Comparison of ENCODE assay signal across 26 cellular contexts in genomic region chr21:45595574-45596295, GRCh38. TPM values are rescaled to one million over a fixed set of nuclear protein-coding genes. Genes with fewer than 3 reads are reported as not detected.
DNase-seq lines count a peak whose midpoint lies in the region; ATAC-seq, FAIRE-seq and TF ChIP-seq lines count a peak whose summit lies in the region.
"Had no signal": no experiment of that assay in that cellular context is flagged by ENCODE, and none has a peak within 500 bp of the region (broad histone marks: within the 10 kb centered on the region; RNA-seq: fewer than 3 reads in every experiment).

No MANE protein-coding gene starts in this region.

- H3K27me3 ChIP-seq in BLaER1 (no peaks in the 10 kb centered on the region), esophagus squamous epithelium (peaks cover 0 to 54% (median 4%) of the 10 kb centered on the region in 4 donors)
- H3K27me3 ChIP-seq in CD4-positive, alpha-beta T cell (ENCODE audit: control insufficient read depth, insufficient read depth, low read length): no peaks in the 10 kb centered on the region
- no peaks in the 10 kb centered on the region for H3K27me3 ChIP-seq in naive thymus-derived CD4-positive, alpha-beta T cell (ENCODE audit: control insufficient read depth in 2 of 2, insufficient read depth in 2 of 2, low read length in 2 of 2)
- H3K27me3 ChIP-seq: right lobe of liver, testis, vagina had no signal

- H3K27ac ChIP-seq in BLaER1 (peak overlapping the region; percentile 18; the same call in 1 of the 2 replicates), esophagus squamous epithelium (no peak overlapping the region)
- no peak overlapping the region for H3K27ac ChIP-seq in CD4-positive, alpha-beta T cell (ENCODE audit: low read depth, low read length)
- H3K27ac ChIP-seq in naive thymus-derived CD4-positive, alpha-beta T cell (ENCODE audit: low read depth, low read length): no peak overlapping the region
- H3K27ac ChIP-seq: GM23248, heart right ventricle, right lobe of liver, testis, vagina had no signal

- peak overlapping the region; percentile 94 for H3K4me2 ChIP-seq in BLaER1

- intact Hi-C loops in CD4-positive, alpha-beta T cell (cut with DNase I, micrococcal nuclease): loop anchor here (1.0 to 10.0 kb wide), 10 partner anchors 40 to 1141 kb away; partner anchors contain the start of genes COL6A1 (in 1 of the 2), LRRC3 (in 1 of the 2) and PCBP3 (in 1 of the 2)
- intact Hi-C loops in naive thymus-derived CD4-positive, alpha-beta T cell (cut with micrococcal nuclease): loop anchor here (1.0 to 2.0 kb wide), 8 partner anchors 20 to 328 kb away; partner anchors contain the start of gene SLC19A1 (in 1 of the 2)
- intact Hi-C loops in left colon (cut with DNase I, micrococcal nuclease) (loop anchor here in 1 of 2 donors (5.0 kb wide), 1 partner anchor 118 kb away; no protein-coding TSS in a partner anchor), esophagus squamous epithelium (cut with DNase I) (loop anchor here (5.0 kb wide), 1 partner anchor 38 kb away; no protein-coding TSS in a partner anchor)

- H3K9ac ChIP-seq in BLaER1: peak overlapping the region; percentile 49
- H3K9ac ChIP-seq: GM23248 had no signal

- H3K36me3 ChIP-seq in BLaER1: no peaks in the 10 kb centered on the region
- H3K36me3 ChIP-seq in naive thymus-derived CD4-positive, alpha-beta T cell (ENCODE audit: control insufficient read depth in 2 of 3, insufficient read depth in 3 of 3, low read length in 3 of 3): no peaks in the 10 kb centered on the region
- H3K36me3 ChIP-seq in esophagus squamous epithelium: no peaks in the 10 kb centered on the region
- H3K36me3 ChIP-seq: heart right ventricle, right lobe of liver, vagina had no signal

- TF ChIP-seq CTCF in CD4-positive, alpha-beta T cell (IDR thresholded peaks at IDR 0.05): no peak
- TF ChIP-seq CTCF in D721Med (IDR thresholded peaks at IDR 0.05; ENCODE audit: insufficient read depth, missing control alignments) (no peak), esophagus squamous epithelium (IDR thresholded peaks at IDR 0.05) (no peak)

- peak overlapping the region; percentile 51 for H3K27ac Mint-ChIP-seq in CD4-positive, alpha-beta T cell
- H3K27ac Mint-ChIP-seq in activated naive CD8-positive, alpha-beta T cell treated with anti-CD3 and anti-CD28 coated beads, Interleukin-2, amount 50 U/mL, for 24 hours: peak overlapping the region; percentile 9
- H3K27ac Mint-ChIP-seq in naive thymus-derived CD4-positive, alpha-beta T cell: peak overlapping the region in 6 of 9 donors; percentile 31 to 88 (median 72)
- H3K27ac Mint-ChIP-seq: stimulated activated naive B cell treated with anti-CD40 and anti-IgM and Interleukin-4, amounts not matched to agents 10 μg/mL and 1 μg/mL and 100 μg/mL, for 72 hours had no signal

- no peaks in the 10 kb centered on the region for H3K9me3 Mint-ChIP-seq in CD4-positive, alpha-beta T cell
- H3K9me3 Mint-ChIP-seq in activated naive CD8-positive, alpha-beta T cell treated with anti-CD3 and anti-CD28 coated beads, Interleukin-2, amount 50 U/mL, for 24 hours: peaks cover 4% of the 10 kb centered on the region
- peaks cover 0 to 3% (median 0%) of the 10 kb centered on the region in 11 donors for H3K9me3 Mint-ChIP-seq in naive thymus-derived CD4-positive, alpha-beta T cell
- H3K9me3 Mint-ChIP-seq: neural crest cell had no signal

- no peak for ATAC-seq in CD4-positive, alpha-beta T cell (ENCODE audit: poor library complexity)
- no peak for ATAC-seq in activated naive CD8-positive, alpha-beta T cell treated with anti-CD3 and anti-CD28 coated beads, Interleukin-2, amount 50 U/mL, for 24 hours
- no peak for ATAC-seq in naive thymus-derived CD4-positive, alpha-beta T cell
- ATAC-seq in left colon: no peak

- no peak overlapping the region for H3K4me3 Mint-ChIP-seq in CD4-positive, alpha-beta T cell
- H3K4me3 Mint-ChIP-seq in activated naive CD8-positive, alpha-beta T cell treated with anti-CD3 and anti-CD28 coated beads, Interleukin-2, amount 50 U/mL, for 24 hours: no peak overlapping the region
- H3K4me3 Mint-ChIP-seq in naive thymus-derived CD4-positive, alpha-beta T cell: no peak overlapping the region
- H3K4me3 Mint-ChIP-seq: neural crest cell; stimulated activated naive B cell treated with anti-CD40 and anti-IgM and Interleukin-4, amounts not matched to agents 10 μg/mL and 1 μg/mL and 100 μg/mL, for 72 hours had no signal

- WGBS in esophagus squamous epithelium, 2 donors: 83 to 89% methylated on average over 10 to 11 of the region's 16 CpGs

- POLR2A ChIA-PET in CD4-positive, alpha-beta T cell (lab: Charles Lee): no interaction called here
- POLR2A ChIA-PET in naive thymus-derived CD4-positive, alpha-beta T cell (lab: Charles Lee): interaction anchor here (1.2 kb wide), 1 partner anchor 115 kb away, joined by 3 read pairs; no protein-coding TSS in a partner anchor

- peaks cover 4% of the 10 kb centered on the region; the same call in 1 of the 2 replicates for H4K20me1 ChIP-seq in BLaER1

- no peaks in the 10 kb centered on the region for H3K27me3 Mint-ChIP-seq in CD4-positive, alpha-beta T cell
- H3K27me3 Mint-ChIP-seq in activated naive CD8-positive, alpha-beta T cell treated with anti-CD3 and anti-CD28 coated beads, Interleukin-2, amount 50 U/mL, for 24 hours: peaks cover 2% of the 10 kb centered on the region
- H3K27me3 Mint-ChIP-seq in naive thymus-derived CD4-positive, alpha-beta T cell: no peaks in the 10 kb centered on the region

- H3K4me1 ChIP-seq in BLaER1 (peaks cover 77% of the 10 kb centered on the region), esophagus squamous epithelium (peaks cover 0 to 11% (median 0%) of the 10 kb centered on the region in 3 donors)
- H3K4me1 ChIP-seq in naive thymus-derived CD4-positive, alpha-beta T cell (ENCODE audit: control insufficient read depth in 2 of 2, insufficient read depth in 2 of 2, low read length in 2 of 2): peaks cover 19 to 29% of the 10 kb centered on the region in 2 donors
- H3K4me1 ChIP-seq: right lobe of liver, testis had no signal

- peaks cover 19% of the 10 kb centered on the region for H3K4me1 Mint-ChIP-seq in CD4-positive, alpha-beta T cell (ENCODE audit: low read depth)
- peaks cover 15% of the 10 kb centered on the region for H3K4me1 Mint-ChIP-seq in activated naive CD8-positive, alpha-beta T cell treated with anti-CD3 and anti-CD28 coated beads, Interleukin-2, amount 50 U/mL, for 24 hours
- peaks cover 9 to 29% (median 13%) of the 10 kb centered on the region in 7 donors for H3K4me1 Mint-ChIP-seq in naive thymus-derived CD4-positive, alpha-beta T cell
- H3K4me1 Mint-ChIP-seq: neural crest cell had no signal

- DNase-seq in CD4-positive, alpha-beta T cell: no peak
- DNase-seq in activated naive CD8-positive, alpha-beta T cell treated with anti-CD3 and anti-CD28 coated beads, Interleukin-2, amount 50 U/mL, for 24 hours: no peak
- DNase-seq in naive thymus-derived CD4-positive, alpha-beta T cell: no peak
- no peak for DNase-seq in left colon
- no peak for DNase-seq in D721Med (ENCODE audit: insufficient read length, low spot score)
- DNase-seq in esophagus squamous epithelium (lab: John Stamatoyannopoulos, UW): no peak
- no peak for DNase-seq in Ammon's horn (ENCODE audit: low spot score)
- DNase-seq: activated gamma-delta T cell treated with Interleukin-2 at 50 U/mL for 16 hours; DMS 273 treated with DMSO at 0.1 percent for 48 hours; EL; foreskin fibroblast; GM23248; heart right ventricle; IMR-90; mammary epithelial cell; NCI-H1694; stimulated activated naive B cell treated with anti-CD40 and anti-IgM and Interleukin-4, amounts not matched to agents 10 μg/mL and 1 μg/mL and 100 μg/mL, for 72 hours; testis had no signal

- no peaks in the 10 kb centered on the region for H3K36me3 Mint-ChIP-seq in CD4-positive, alpha-beta T cell (ENCODE audit: low read depth)
- no peaks in the 10 kb centered on the region for H3K36me3 Mint-ChIP-seq in activated naive CD8-positive, alpha-beta T cell treated with anti-CD3 and anti-CD28 coated beads, Interleukin-2, amount 50 U/mL, for 24 hours (ENCODE audit: low read depth)
- H3K36me3 Mint-ChIP-seq in naive thymus-derived CD4-positive, alpha-beta T cell: peaks cover 0 to 5% (median 0%) of the 10 kb centered on the region in 5 donors
- H3K36me3 Mint-ChIP-seq: stimulated activated naive B cell treated with anti-CD40 and anti-IgM and Interleukin-4, amounts not matched to agents 10 μg/mL and 1 μg/mL and 100 μg/mL, for 72 hours had no signal

- no peak for FAIRE-seq in D721Med (lab: Jason Lieb, UNC)
- FAIRE-seq: bronchial epithelial cell, colon, GM12892 had no signal

- H3K9me3 ChIP-seq in BLaER1: peaks cover 6% of the 10 kb centered on the region; the same call in 1 of the 2 replicates
- H3K9me3 ChIP-seq in CD4-positive, alpha-beta T cell (ENCODE audit: control insufficient read depth, low read length): no peaks in the 10 kb centered on the region
- no peaks in the 10 kb centered on the region for H3K9me3 ChIP-seq in naive thymus-derived CD4-positive, alpha-beta T cell (ENCODE audit: control insufficient read depth in 2 of 3, low read length in 3 of 3)
- no peaks in the 10 kb centered on the region for H3K9me3 ChIP-seq in esophagus squamous epithelium
- H3K9me3 ChIP-seq: right lobe of liver, testis, vagina had no signal

- H3K4me3 ChIP-seq in BLaER1 (peak overlapping the region; percentile 47), esophagus squamous epithelium (no peak overlapping the region)
- no peak overlapping the region for H3K4me3 ChIP-seq in naive thymus-derived CD4-positive, alpha-beta T cell (ENCODE audit: low read length)
- H3K4me3 ChIP-seq: GM23248, heart right ventricle, right lobe of liver, testis, vagina had no signal

- no peak for TF ChIP-seq POLR2A in esophagus squamous epithelium (IDR thresholded peaks at IDR 0.05)

- CTCF ChIA-PET in CD4-positive, alpha-beta T cell (lab: Charles Lee): interaction anchor here (1.0 to 2.4 kb wide), 7 partner anchors 7 to 303 kb away, joined by 3 to 10 read pairs (median 4); no protein-coding TSS in a partner anchor
- CTCF ChIA-PET in naive thymus-derived CD4-positive, alpha-beta T cell (lab: Charles Lee): interaction anchor here (1.1 to 1.8 kb wide), 4 partner anchors 11 to 134 kb away, joined by 3 to 6 read pairs (median 4); no protein-coding TSS in a partner anchor

RNA-seq across cellular contexts. Expression of gene PCBP3, which starts 47.8 kb away (rescaled TPM):
- 1 to 10 TPM; 3.4 to 3.8 TPM for total RNA-seq in CD4-positive, alpha-beta T cell
- 1 to 10 TPM; 1.2 to 5.2 (median 4.0) TPM for total RNA-seq in naive thymus-derived CD4-positive, alpha-beta T cell
- polyA plus RNA-seq in naive thymus-derived CD4-positive, alpha-beta T cell: 1 to 10 TPM; 1.5 to 1.6 TPM
- total RNA-seq in left colon: 1 to 10 TPM; 2.3 to 2.5 TPM
- 1 to 10 TPM in 2 of 4 donors, under 1 TPM in 1, not detected in 1; 0.47 to 5.3 (median 1.0) TPM for total RNA-seq in esophagus squamous epithelium
- total RNA-seq: bronchial epithelial cell, epithelial cell of proximal tubule had no signal

RNA-seq across cellular contexts. Expression of gene SLC19A1, which starts 53.5 kb away (rescaled TPM):
- 10 to 100 TPM; 11.5 to 12.0 TPM for total RNA-seq in CD4-positive, alpha-beta T cell
- total RNA-seq in naive thymus-derived CD4-positive, alpha-beta T cell: 10 to 100 TPM; 10.5 to 49.1 (median 21.6) TPM
- polyA plus RNA-seq in naive thymus-derived CD4-positive, alpha-beta T cell: 10 to 100 TPM; 11.7 to 15.6 TPM
- total RNA-seq in left colon (10 to 100 TPM; 18.2 to 18.9 TPM), esophagus squamous epithelium (1 to 10 TPM; 1.6 to 4.6 (median 2.9) TPM)

Comparison
In these comparisons a context has a peak if more than half of its experiments do, and no peak if none do; other contexts are left out.
1. H3K27ac Mint-ChIP-seq: peak in every context shown above with its lines; median percentile 72 in naive thymus-derived CD4-positive, alpha-beta T cell; 51 in CD4-positive, alpha-beta T cell; 9 in activated naive CD8-positive, alpha-beta T cell treated with anti-CD3 and anti-CD28 coated beads, Interleukin-2, amount 50 U/mL, for 24 hours.